18 cellular contexts compared by ENCODE assay signal in genomic region chr3:106829206-106829605, GRCh38.
DNase-seq lines count a peak whose midpoint lies in the region; TF ChIP-seq lines count a peak whose summit lies in the region.
"Had no signal": no experiment of that assay in that cellular context is flagged by ENCODE, and none has a peak within 500 bp of the region (broad histone marks: within the 10 kb centered on the region; RNA-seq: fewer than 3 reads in every experiment).

No MANE protein-coding gene starts in this region.

- no peaks in the 10 kb centered on the region for H3K36me3 ChIP-seq in SJCRH30
- H3K36me3 ChIP-seq in vagina = no peaks in the 10 kb centered on the region
- H3K36me3 ChIP-seq: ascending aorta, esophagus squamous epithelium, Peyer's patch, right atrium auricular region had no signal

- intact Hi-C loops in vagina (cut with DNase I) = no loop called here

- no peak for TF ChIP-seq CTCF in vagina (IDR thresholded peaks at IDR 0.05)

- DNase-seq in H4 (ENCODE audit: low spot score) = peak; percentile 18
- peak; percentile 47 to 70 for DNase-seq in SJCRH30
- peak; percentile 85 for DNase-seq in foreskin melanocyte
- peak; percentile 45 for DNase-seq in pons (ENCODE audit: low spot score)
- DNase-seq in SIG-M5 treated with dmso at 0.1 percent for 504 hours (lab: John Stamatoyannopoulos, UW; ENCODE audit: unreplicated experiment) = no peak
- DNase-seq in AML-193 (lab: John Stamatoyannopoulos, UW) = no peak
- no peak for DNase-seq in vagina (ENCODE audit: extremely low spot score in 2 of 2)
- DNase-seq: activated CD8-positive, alpha-beta T cell treated with anti-CD3 and anti-CD28 coated beads, Interleukin-2, amount 10 ng/mL, durations not matched to agents 7 days and 5 days; esophagus squamous epithelium; MV-4-11; NCI-H2081; NCI-H774; Peyer's patch; SW 1271 had no signal

- no peak overlapping the region for H3K27ac ChIP-seq in SJCRH30
- no peak overlapping the region for H3K27ac ChIP-seq in vagina
- H3K27ac ChIP-seq: ascending aorta, esophagus squamous epithelium, hepatocyte, Peyer's patch, right atrium auricular region, VCaP had no signal

- H3K4me1 ChIP-seq in SJCRH30 = peaks cover 59% of the 10 kb centered on the region
- no peaks in the 10 kb centered on the region for H3K4me1 ChIP-seq in vagina
- H3K4me1 ChIP-seq: esophagus squamous epithelium, Peyer's patch, right atrium auricular region had no signal

- no peak for TF ChIP-seq POLR2A in vagina (IDR thresholded peaks at IDR 0.05)

- H3K9me3 ChIP-seq in SJCRH30 (replicated peaks) (peaks cover 3% of the 10 kb centered on the region; the same call in 1 of the 2 replicates), vagina (no peaks in the 10 kb centered on the region)
- H3K9me3 ChIP-seq: ascending aorta, esophagus squamous epithelium, Peyer's patch, right atrium auricular region had no signal

- H3K4me3 ChIP-seq in SJCRH30 = no peak overlapping the region
- no peak overlapping the region for H3K4me3 ChIP-seq in vagina
- H3K4me3 ChIP-seq: ascending aorta, esophagus squamous epithelium, hepatocyte, Peyer's patch, right atrium auricular region had no signal

- H3K27me3 ChIP-seq in SJCRH30 (no peaks in the 10 kb centered on the region), vagina (no peaks in the 10 kb centered on the region)
- H3K27me3 ChIP-seq: ascending aorta, esophagus squamous epithelium, hepatocyte, Peyer's patch, right atrium auricular region had no signal

Comparison
In these comparisons a context has a peak if more than half of its experiments do, and no peak if none do; other contexts are left out.
1. DNase-seq: peak in H4 (single experiment), SJCRH30 (2 of 2), foreskin melanocyte (single experiment) and pons (single experiment); none in SIG-M5 treated with dmso at 0.1 percent for 504 hours (single experiment), AML-193 (0 of 2) and vagina (0 of 2).